Comparison of ENCODE assay signal across 2 cellular contexts in the genomic region with DNA sequence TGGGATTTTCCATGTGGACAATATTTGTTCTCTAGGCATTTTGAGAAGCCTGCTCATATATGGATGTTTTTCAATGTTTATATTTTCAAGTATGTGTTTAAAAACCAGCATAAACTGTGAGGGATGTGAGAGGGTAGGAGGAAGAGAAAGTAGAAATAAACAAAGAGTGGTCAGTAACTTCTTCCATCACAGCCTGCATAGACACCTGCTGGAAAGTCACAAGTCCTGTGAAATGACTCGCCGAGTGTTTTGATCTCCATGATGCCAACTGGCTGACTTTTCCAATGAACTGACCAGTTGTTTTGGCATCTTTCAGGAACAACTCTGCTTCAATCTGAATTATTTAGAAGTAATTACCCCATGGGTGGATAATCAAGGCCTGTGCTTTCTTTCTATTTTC.
TF ChIP-seq lines count a peak whose summit lies in the region.

No MANE protein-coding gene starts in this region.

TF ChIP-seq in GM23338, 12 proteins besides CTCF, POLR2A, EP300 and RAD21 (continues in another document):
- no peak for TF ChIP-seq JUNB (IDR thresholded peaks at IDR 0.05; ENCODE audit: unreplicated experiment)
- TF ChIP-seq, protein P1, sequence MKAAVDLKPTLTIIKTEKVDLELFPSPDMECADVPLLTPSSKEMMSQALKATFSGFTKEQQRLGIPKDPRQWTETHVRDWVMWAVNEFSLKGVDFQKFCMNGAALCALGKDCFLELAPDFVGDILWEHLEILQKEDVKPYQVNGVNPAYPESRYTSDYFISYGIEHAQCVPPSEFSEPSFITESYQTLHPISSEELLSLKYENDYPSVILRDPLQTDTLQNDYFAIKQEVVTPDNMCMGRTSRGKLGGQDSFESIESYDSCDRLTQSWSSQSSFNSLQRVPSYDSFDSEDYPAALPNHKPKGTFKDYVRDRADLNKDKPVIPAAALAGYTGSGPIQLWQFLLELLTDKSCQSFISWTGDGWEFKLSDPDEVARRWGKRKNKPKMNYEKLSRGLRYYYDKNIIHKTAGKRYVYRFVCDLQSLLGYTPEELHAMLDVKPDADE (IDR thresholded peaks at IDR 0.05): no peak
- TF ChIP-seq EZH2phosphoT487 (IDR thresholded peaks at IDR 0.05; ENCODE audit: unreplicated experiment): no peak
- TF ChIP-seq, protein P2, sequence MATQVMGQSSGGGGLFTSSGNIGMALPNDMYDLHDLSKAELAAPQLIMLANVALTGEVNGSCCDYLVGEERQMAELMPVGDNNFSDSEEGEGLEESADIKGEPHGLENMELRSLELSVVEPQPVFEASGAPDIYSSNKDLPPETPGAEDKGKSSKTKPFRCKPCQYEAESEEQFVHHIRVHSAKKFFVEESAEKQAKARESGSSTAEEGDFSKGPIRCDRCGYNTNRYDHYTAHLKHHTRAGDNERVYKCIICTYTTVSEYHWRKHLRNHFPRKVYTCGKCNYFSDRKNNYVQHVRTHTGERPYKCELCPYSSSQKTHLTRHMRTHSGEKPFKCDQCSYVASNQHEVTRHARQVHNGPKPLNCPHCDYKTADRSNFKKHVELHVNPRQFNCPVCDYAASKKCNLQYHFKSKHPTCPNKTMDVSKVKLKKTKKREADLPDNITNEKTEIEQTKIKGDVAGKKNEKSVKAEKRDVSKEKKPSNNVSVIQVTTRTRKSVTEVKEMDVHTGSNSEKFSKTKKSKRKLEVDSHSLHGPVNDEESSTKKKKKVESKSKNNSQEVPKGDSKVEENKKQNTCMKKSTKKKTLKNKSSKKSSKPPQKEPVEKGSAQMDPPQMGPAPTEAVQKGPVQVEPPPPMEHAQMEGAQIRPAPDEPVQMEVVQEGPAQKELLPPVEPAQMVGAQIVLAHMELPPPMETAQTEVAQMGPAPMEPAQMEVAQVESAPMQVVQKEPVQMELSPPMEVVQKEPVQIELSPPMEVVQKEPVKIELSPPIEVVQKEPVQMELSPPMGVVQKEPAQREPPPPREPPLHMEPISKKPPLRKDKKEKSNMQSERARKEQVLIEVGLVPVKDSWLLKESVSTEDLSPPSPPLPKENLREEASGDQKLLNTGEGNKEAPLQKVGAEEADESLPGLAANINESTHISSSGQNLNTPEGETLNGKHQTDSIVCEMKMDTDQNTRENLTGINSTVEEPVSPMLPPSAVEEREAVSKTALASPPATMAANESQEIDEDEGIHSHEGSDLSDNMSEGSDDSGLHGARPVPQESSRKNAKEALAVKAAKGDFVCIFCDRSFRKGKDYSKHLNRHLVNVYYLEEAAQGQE (IDR thresholded peaks at IDR 0.05; ENCODE audit: unreplicated experiment): no peak
- TF ChIP-seq ZNF114 (CRISPR knock-in tag; IDR thresholded peaks at IDR 0.05): no peak
- no peak for TF ChIP-seq STAT1 (IDR thresholded peaks at IDR 0.05; ENCODE audit: unreplicated experiment)
- TF ChIP-seq CREB1 (CRISPR knock-in tag; IDR thresholded peaks at IDR 0.05; ENCODE audit: low read depth): no peak
- TF ChIP-seq POLR2AphosphoS5 (IDR thresholded peaks at IDR 0.05; ENCODE audit: low read depth): no peak
- TF ChIP-seq ZNF331 (CRISPR knock-in tag; IDR thresholded peaks at IDR 0.05; ENCODE audit: low read depth): no peak
- TF ChIP-seq EZH2 (IDR thresholded peaks at IDR 0.05; ENCODE audit: low read depth, unreplicated experiment): no peak
- no peak for TF ChIP-seq NANOG (IDR thresholded peaks at IDR 0.05; ENCODE audit: borderline replicate concordance)

TF ChIP-seq in H1, 55 proteins besides CTCF, POLR2A, EP300 and RAD21:
- TF ChIP-seq POLR2AphosphoS5 (IDR thresholded peaks at IDR 0.05; ENCODE audit: low read depth, low read length): no peak
- TF ChIP-seq ASH2L (IDR thresholded peaks at IDR 0.05; ENCODE audit: low read length): no peak
- no peak for TF ChIP-seq SUZ12 (IDR thresholded peaks at IDR 0.05; ENCODE audit: low read length)
- TF ChIP-seq SIX5 (IDR thresholded peaks at IDR 0.05; ENCODE audit: low read depth, low read length): no peak
- no peak for TF ChIP-seq FOSL1 (IDR thresholded peaks at IDR 0.05; ENCODE audit: insufficient read depth, low read depth, low read length)
- no peak for TF ChIP-seq YY1 (IDR thresholded peaks at IDR 0.05; ENCODE audit: low read depth, low read length)
- no peak for TF ChIP-seq CBX5 (IDR thresholded peaks at IDR 0.05; ENCODE audit: low read depth, low read length)
- no peak for TF ChIP-seq SP4 (IDR thresholded peaks at IDR 0.05; ENCODE audit: low read length)
- TF ChIP-seq EGR1 (IDR thresholded peaks at IDR 0.05; ENCODE audit: borderline replicate concordance, low read depth, low read length): no peak
- no peak for TF ChIP-seq RBBP5 (IDR thresholded peaks at IDR 0.05; ENCODE audit: borderline replicate concordance, low read depth, low read length)
- TF ChIP-seq SRF (IDR thresholded peaks at IDR 0.05; ENCODE audit: low read depth, low read length): no peak
- TF ChIP-seq, protein P3, sequence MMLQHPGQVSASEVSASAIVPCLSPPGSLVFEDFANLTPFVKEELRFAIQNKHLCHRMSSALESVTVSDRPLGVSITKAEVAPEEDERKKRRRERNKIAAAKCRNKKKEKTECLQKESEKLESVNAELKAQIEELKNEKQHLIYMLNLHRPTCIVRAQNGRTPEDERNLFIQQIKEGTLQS (IDR thresholded peaks at IDR 0.05; ENCODE audit: insufficient read depth, low read depth, low read length): no peak
- TF ChIP-seq BCL11A (IDR thresholded peaks at IDR 0.05; ENCODE audit: low read depth in 2 of 2, low read length in 2 of 2): no peak
